Comparison of ENCODE assay signal across 23 cellular contexts in genomic region chr1:24474193-24474592, GRCh38. TPM values are rescaled to one million over a fixed set of nuclear protein-coding genes. Genes with fewer than 3 reads are reported as not detected.
DNase-seq lines count a peak whose midpoint lies in the region; ATAC-seq, FAIRE-seq and TF ChIP-seq lines count a peak whose summit lies in the region.
"Had no signal": no experiment of that assay in that cellular context is flagged by ENCODE, and none has a peak within 500 bp of the region (broad histone marks: within the 10 kb centered on the region; RNA-seq: fewer than 3 reads in every experiment).

No MANE protein-coding gene starts in this region.

- BruUV-seq in endothelial cell of umbilical vein (replicated peaks; lab: Mats Ljungman, UMichigan): no TSS peak

- H3K27ac ChIP-seq in HEK293 (ENCODE audit: extremely low read depth, low read depth, low read length) (no peak overlapping the region), endothelial cell of umbilical vein (ENCODE audit: insufficient read depth, low read depth, low read length) (no peak overlapping the region), prostate gland (peak overlapping the region; percentile 35 to 69)
- H3K27ac ChIP-seq: BLaER1, HL-60 had no signal

- no peak overlapping the region for H3K4me3 Mint-ChIP-seq in activated naive CD4-positive, alpha-beta T cell treated with anti-CD3 and anti-CD28 coated beads, Interleukin-2, amount 50 U/mL, for 24 hours
- H3K4me3 Mint-ChIP-seq in type B pancreatic cell: no peak overlapping the region
- H3K4me3 Mint-ChIP-seq: GM23338, HFFc6, IgD-negative memory B cell had no signal

- POLR2A ChIA-PET in HEK293 (lab: Yijun Ruan, JAX) (interaction anchor here (0.6 kb wide), 1 partner anchor 26 kb away, joined by 4 read pairs; no protein-coding TSS in a partner anchor), endothelial cell of umbilical vein (lab: Charles Lee) (no interaction called here)

- no peak for TF ChIP-seq CTCF in HEK293 (tag by site-specific recombination; IDR thresholded peaks at IDR 0.05)
- no peak for TF ChIP-seq CTCF in endothelial cell of umbilical vein (IDR thresholded peaks at IDR 0.05; ENCODE audit: extremely low read depth in 1 of 2, insufficient read depth in 1 of 2, low read depth in 1 of 2, low read length in 2 of 2)
- no peak for TF ChIP-seq CTCF in prostate gland (IDR thresholded peaks at IDR 0.05)
- no peak for TF ChIP-seq CTCF in type B pancreatic cell (conservative IDR thresholded peaks at IDR 0.05)

- DNase-seq in activated naive CD4-positive, alpha-beta T cell (lab: John Stamatoyannopoulos, UW): no peak
- DNase-seq in endothelial cell of umbilical vein (ENCODE audit: low read depth, low spot score) (no peak), prostate gland (ENCODE audit: low spot score) (no peak), HT-29 (ENCODE audit: low spot score) (no peak), type B pancreatic cell (ENCODE audit: extremely low spot score, unreplicated experiment) (no peak)
- DNase-seq: 8988T, Caco-2, HCEC 1CT, HFFc6, KG1 had no signal

- peaks cover 40% of the 10 kb centered on the region for H3K4me1 Mint-ChIP-seq in activated naive CD4-positive, alpha-beta T cell treated with anti-CD3 and anti-CD28 coated beads, Interleukin-2, amount 50 U/mL, for 24 hours
- peaks cover 7% of the 10 kb centered on the region for H3K4me1 Mint-ChIP-seq in type B pancreatic cell (ENCODE audit: unreplicated experiment)

- dilution Hi-C loops in endothelial cell of umbilical vein (cut with MboI; ENCODE audit: extremely low pct_ligation_motif_present, low sequenced_read_pairs): no loop called here

- intact Hi-C loops in endothelial cell of umbilical vein (cut with micrococcal nuclease): no loop called here
- intact Hi-C loops in prostate gland (cut with DNase I): no loop called here

- no peak overlapping the region for H3K9ac ChIP-seq in endothelial cell of umbilical vein (replicated peaks; ENCODE audit: extremely low read depth, insufficient read depth, low read length)
- H3K9ac ChIP-seq: BLaER1 had no signal

- no peaks in the 10 kb centered on the region for H3K9me3 Mint-ChIP-seq in activated naive CD4-positive, alpha-beta T cell treated with anti-CD3 and anti-CD28 coated beads, Interleukin-2, amount 50 U/mL, for 24 hours
- H3K9me3 Mint-ChIP-seq in type B pancreatic cell: no peaks in the 10 kb centered on the region
- H3K9me3 Mint-ChIP-seq: GM23338, HFFc6 had no signal

- H3K9me1 ChIP-seq in endothelial cell of umbilical vein (replicated peaks; ENCODE audit: control insufficient read depth, extremely low read depth, insufficient read depth, low read length): no peaks in the 10 kb centered on the region

- H2AFZ ChIP-seq in endothelial cell of umbilical vein (ENCODE audit: low read depth, low read length): no peak overlapping the region
- H2AFZ ChIP-seq: GM23338 had no signal

- H3K4me1 ChIP-seq in HEK293 (ENCODE audit: control insufficient read depth, insufficient read depth, low read length) (no peaks in the 10 kb centered on the region), endothelial cell of umbilical vein (ENCODE audit: control insufficient read depth, extremely low read depth, insufficient read depth, low read length) (no peaks in the 10 kb centered on the region), prostate gland (replicated peaks) (peaks cover 10% of the 10 kb centered on the region)

- TF ChIP-seq POLR2A in endothelial cell of umbilical vein (IDR thresholded peaks at IDR 0.05; ENCODE audit: low read depth, low read length): no peak
- TF ChIP-seq POLR2A in prostate gland (IDR thresholded peaks at IDR 0.05): no peak

- CTCF ChIA-PET in HEK293 (lab: Yijun Ruan, JAX): interaction anchor here (0.7 to 1.0 kb wide), 2 partner anchors 273 to 403 kb away, joined by 3 read pairs; no protein-coding TSS in a partner anchor
- CTCF ChIA-PET in endothelial cell of umbilical vein (lab: Charles Lee): interaction anchor here (0.7 kb wide), 1 partner anchor 18 kb away, joined by 3 read pairs; no protein-coding TSS in a partner anchor

- H3K27me3 ChIP-seq in endothelial cell of umbilical vein (ENCODE audit: control insufficient read depth in 2 of 2, insufficient read depth in 2 of 2, low read length in 2 of 2) (no peaks in the 10 kb centered on the region), prostate gland (replicated peaks; ENCODE audit: insufficient read depth) (no peaks in the 10 kb centered on the region)
- H3K27me3 ChIP-seq: BLaER1 had no signal

- H4K20me1 ChIP-seq in endothelial cell of umbilical vein (replicated peaks; ENCODE audit: control insufficient read depth, extremely low read depth, insufficient read depth, low read length): no peaks in the 10 kb centered on the region
- H4K20me1 ChIP-seq: BLaER1 had no signal

- H3K4me3 ChIP-seq in HEK293 (ENCODE audit: low read depth, low read length) (no peak overlapping the region), endothelial cell of umbilical vein (replicated peaks in 1 of 3; ENCODE audit: insufficient read depth in 1 of 3, low read depth in 1 of 3, low read length in 3 of 3) (no peak overlapping the region), prostate gland (no peak overlapping the region)
- H3K4me3 ChIP-seq: BLaER1, GM23338 had no signal

- H3K36me3 ChIP-seq in HEK293 (ENCODE audit: control insufficient read depth in 2 of 2, insufficient read depth in 1 of 2, low read length in 2 of 2) (peaks cover 0 to 9% of the 10 kb centered on the region in 2 experiments; a peak in 1 of 3 replicates), endothelial cell of umbilical vein (ENCODE audit: control insufficient read depth in 2 of 2, extremely low read depth in 1 of 2, insufficient read depth in 2 of 2, low read length in 2 of 2) (no peaks in the 10 kb centered on the region), prostate gland (no peaks in the 10 kb centered on the region)
- H3K36me3 ChIP-seq: BLaER1 had no signal

- H3K4me2 ChIP-seq in endothelial cell of umbilical vein (ENCODE audit: insufficient read depth, low read length): no peak overlapping the region
- H3K4me2 ChIP-seq: BLaER1, GM23338 had no signal

- no peaks in the 10 kb centered on the region for H3K9me3 ChIP-seq in HEK293 (ENCODE audit: control insufficient read depth, insufficient read depth, low read depth, low read length)
- H3K9me3 ChIP-seq in endothelial cell of umbilical vein (replicated peaks; ENCODE audit: control insufficient read depth, insufficient read depth, low read length): no peaks in the 10 kb centered on the region
- no peaks in the 10 kb centered on the region for H3K9me3 ChIP-seq in prostate gland
- H3K9me3 ChIP-seq: BLaER1, Caco-2 had no signal

- H3K79me2 ChIP-seq in endothelial cell of umbilical vein (ENCODE audit: control insufficient read depth, insufficient read depth, low read length): no peaks in the 10 kb centered on the region

- peak overlapping the region; percentile 59 for H3K27ac Mint-ChIP-seq in activated naive CD4-positive, alpha-beta T cell treated with anti-CD3 and anti-CD28 coated beads, Interleukin-2, amount 50 U/mL, for 24 hours
- no peak overlapping the region for H3K27ac Mint-ChIP-seq in type B pancreatic cell
- H3K27ac Mint-ChIP-seq: GM23338, HFFc6, IgD-negative memory B cell had no signal

- peak; percentile 26 for FAIRE-seq in endothelial cell of umbilical vein (lab: Jason Lieb, UNC)
- FAIRE-seq: D721Med, G401.6, GM12891, GM19239, H54, HTR-8/SVneo had no signal

- H3K36me3 Mint-ChIP-seq in activated naive CD4-positive, alpha-beta T cell treated with anti-CD3 and anti-CD28 coated beads, Interleukin-2, amount 50 U/mL, for 24 hours: peaks cover 13% of the 10 kb centered on the region
- H3K36me3 Mint-ChIP-seq in type B pancreatic cell: peaks cover 4% of the 10 kb centered on the region

- H3K27me3 Mint-ChIP-seq in activated naive CD4-positive, alpha-beta T cell treated with anti-CD3 and anti-CD28 coated beads, Interleukin-2, amount 50 U/mL, for 24 hours: no peaks in the 10 kb centered on the region
- no peaks in the 10 kb centered on the region for H3K27me3 Mint-ChIP-seq in type B pancreatic cell
- H3K27me3 Mint-ChIP-seq: IgD-negative memory B cell had no signal

- ATAC-seq in GM19455 (IDR thresholded peaks at IDR 0.05; ENCODE audit: unreplicated experiment): no peak
- ATAC-seq: GM23338 had no signal

TF ChIP-seq in HEK293, 187 proteins besides CTCF, POLR2A, EP300 and RAD21:
- TF ChIP-seq ZNF175 (tag by site-specific recombination; IDR thresholded peaks at IDR 0.05): no peak
- TF ChIP-seq ZNF121 (tag by site-specific recombination; IDR thresholded peaks at IDR 0.05): peak; percentile 73

TF ChIP-seq in endothelial cell of umbilical vein, 7 proteins besides CTCF, POLR2A, EP300 and RAD21 (continues in another document):
- no peak for TF ChIP-seq EZH2 (IDR thresholded peaks at IDR 0.05; ENCODE audit: borderline replicate concordance, low read depth, low read length, severe bottlenecking)
- TF ChIP-seq GATA2 (IDR thresholded peaks at IDR 0.05; ENCODE audit: insufficient read depth, insufficient read length, low read depth, low read length): no peak
- TF ChIP-seq FOS (IDR thresholded peaks at IDR 0.05; ENCODE audit: borderline replicate concordance, insufficient read depth, low read length): no peak
- no peak for TF ChIP-seq JUN (IDR thresholded peaks at IDR 0.05; ENCODE audit: borderline replicate concordance, insufficient read depth, insufficient read length, low read depth)

RNA-seq across cellular contexts. Expression of gene RCAN3, which starts 28.4 kb away (rescaled TPM):
- total RNA-seq in endothelial cell of umbilical vein (2.7 and 5.1 TPM in 2 replicates), prostate gland (100 to 1,000 TPM in 1 of 2 donors, 10 to 100 TPM in 1; 50.8 to 238 TPM), type B pancreatic cell (ENCODE audit: low replicate concordance) (20.4 and 40.8 TPM in 2 replicates)
- polyA plus RNA-seq in endothelial cell of umbilical vein: 0.76 and 0.99 TPM in 2 replicates
- polyA plus RNA-seq in endothelial cell of umbilical vein (2011; cell fraction: cytosol; rRNA removed): 1.1 and 1.4 TPM in 2 replicates
- 1.2 TPM in 2 replicates for polyA plus RNA-seq in endothelial cell of umbilical vein (2011; cell fraction: nucleus; rRNA removed)
- polyA plus RNA-seq in endothelial cell of umbilical vein (2012): 1.1 and 1.5 TPM in 2 replicates
- 2.7 TPM in 2 replicates for polyA minus RNA-seq in endothelial cell of umbilical vein
- polyA minus RNA-seq in endothelial cell of umbilical vein (2011; cell fraction: cytosol; rRNA and poly(A)+ RNA removed): 5.1 TPM
- polyA minus RNA-seq in endothelial cell of umbilical vein (2011; cell fraction: nucleus; rRNA and poly(A)+ RNA removed): 0.58 and 0.77 TPM in 2 replicates
- 10.9 and 13.2 TPM in 2 replicates for total RNA-seq in HT-29 (2014; rRNA removed; shearing (Covaris generic))

RNA-seq across cellular contexts. Expression of gene NIPAL3, which starts 58.6 kb away (rescaled TPM):
- total RNA-seq in endothelial cell of umbilical vein: 14.8 and 16.0 TPM in 2 replicates
- polyA plus RNA-seq in endothelial cell of umbilical vein: 15.1 and 15.5 TPM in 2 replicates
- polyA plus RNA-seq in endothelial cell of umbilical vein (2011; cell fraction: cytosol; rRNA removed): 11.1 and 12.2 TPM in 2 replicates
- polyA plus RNA-seq in endothelial cell of umbilical vein (2011; cell fraction: nucleus; rRNA removed): 10.2 and 11.1 TPM in 2 replicates
- polyA plus RNA-seq in endothelial cell of umbilical vein (2012): 15.9 and 18.7 TPM in 2 replicates
- 31.4 and 37.3 TPM in 2 replicates for polyA minus RNA-seq in endothelial cell of umbilical vein
- polyA minus RNA-seq in endothelial cell of umbilical vein (2011; cell fraction: cytosol; rRNA and poly(A)+ RNA removed): 11.9 TPM
- 8.0 and 10.2 TPM in 2 replicates for polyA minus RNA-seq in endothelial cell of umbilical vein (2011; cell fraction: nucleus; rRNA and poly(A)+ RNA removed)
- 100 to 1,000 TPM; 125 to 350 TPM for total RNA-seq in prostate gland
- 25.2 and 29.4 TPM in 2 replicates for total RNA-seq in HT-29 (2014; rRNA removed; shearing (Covaris generic))
- 17.5 and 21.3 TPM in 2 replicates for total RNA-seq in type B pancreatic cell (ENCODE audit: low replicate concordance)

Comparison
In these comparisons a context has a peak if more than half of its experiments do, and no peak if none do; other contexts are left out.
1. H3K27ac ChIP-seq: peak in prostate gland (2 of 2); none in HEK293 (single experiment) and endothelial cell of umbilical vein (single experiment).